Comparison of ENCODE assay signal across 1 cellular context in genomic region chr5:56346717-56347116, GRCh38.
TF ChIP-seq lines count a peak whose summit lies in the region.

No MANE protein-coding gene starts in this region.

TF ChIP-seq in IMR-90, 13 proteins besides CTCF, POLR2A, EP300 and RAD21:
- no peak for TF ChIP-seq BHLHE40 (IDR thresholded peaks at IDR 0.05; ENCODE audit: low read depth, low read length)
- TF ChIP-seq USF2 (IDR thresholded peaks at IDR 0.05; ENCODE audit: low read depth, low read length), result no peak
- no peak for TF ChIP-seq MAFK (IDR thresholded peaks at IDR 0.05; ENCODE audit: low read depth, low read length)
- no peak for TF ChIP-seq ELK1 (IDR thresholded peaks at IDR 0.05; ENCODE audit: borderline replicate concordance, low read depth, low read length)
- no peak for TF ChIP-seq NFE2L2 (IDR thresholded peaks at IDR 0.05; ENCODE audit: low read depth, low read length)
- no peak for TF ChIP-seq CEBPB (IDR thresholded peaks at IDR 0.05; ENCODE audit: low read depth, low read length)
- no peak for TF ChIP-seq RCOR1 (IDR thresholded peaks at IDR 0.05; ENCODE audit: insufficient replicate concordance, low read length)
- no peak for TF ChIP-seq MAZ (IDR thresholded peaks at IDR 0.05; ENCODE audit: borderline replicate concordance, low read depth, low read length)
